ENCODE assay signal across 12 cellular contexts in genomic region chrX:15202458-15203177, GRCh38.
DNase-seq lines count a peak whose midpoint lies in the region; ATAC-seq and TF ChIP-seq lines count a peak whose summit lies in the region.
"Had no signal": no experiment of that assay in that cellular context is flagged by ENCODE, and none has a peak within 500 bp of the region (broad histone marks: within the 10 kb centered on the region; RNA-seq: fewer than 3 reads in every experiment).

No MANE protein-coding gene starts in this region.

- no peak for TF ChIP-seq CTCF in MM.1S (IDR thresholded peaks at IDR 0.05; ENCODE audit: low read length)
- no peak for TF ChIP-seq CTCF in coronary artery (IDR thresholded peaks at IDR 0.05)

- no peaks in the 10 kb centered on the region for H3F3A ChIP-seq in MM.1S (ENCODE audit: insufficient read depth, low read length)

- H3K4me1 ChIP-seq in MM.1S (ENCODE audit: low read length): peaks cover 10% of the 10 kb centered on the region

- H3K27ac ChIP-seq in MM.1S (ENCODE audit: low read length) (no peak overlapping the region), coronary artery (no peak overlapping the region)

- no peaks in the 10 kb centered on the region for H3K9me3 ChIP-seq in MM.1S (replicated peaks; ENCODE audit: insufficient read depth, low read length)

- H3K36me3 ChIP-seq in MM.1S (replicated peaks; ENCODE audit: insufficient read depth, low read length): no peaks in the 10 kb centered on the region

- H3K9ac ChIP-seq in MM.1S (ENCODE audit: low read length): no peak overlapping the region

- H3K9me3 Mint-ChIP-seq in activated T-cell treated with anti-CD3 and anti-CD28 coated beads, Interleukin-2, amount 50 U/mL, for 24 hours: peaks cover 6% of the 10 kb centered on the region
- H3K9me3 Mint-ChIP-seq in activated naive CD8-positive, alpha-beta T cell treated with anti-CD3 and anti-CD28 coated beads for 36 hours: peaks cover 11% of the 10 kb centered on the region

- no peaks in the 10 kb centered on the region for H4K20me1 ChIP-seq in MM.1S (ENCODE audit: insufficient read depth, low read length)

- no peaks in the 10 kb centered on the region for H3K27me3 ChIP-seq in MM.1S (replicated peaks; ENCODE audit: insufficient read depth, low read length)

- no peak overlapping the region for H3K4me3 Mint-ChIP-seq in activated T-cell treated with anti-CD3 and anti-CD28 coated beads, Interleukin-2, amount 50 U/mL, for 24 hours
- H3K4me3 Mint-ChIP-seq in activated naive CD8-positive, alpha-beta T cell treated with anti-CD3 and anti-CD28 coated beads for 36 hours: no peak overlapping the region
- H3K4me3 Mint-ChIP-seq: mesothelial cell of epicardium had no signal

- peaks cover 50% of the 10 kb centered on the region for H3K4me1 Mint-ChIP-seq in activated T-cell treated with anti-CD3 and anti-CD28 coated beads, Interleukin-2, amount 50 U/mL, for 24 hours (ENCODE audit: low read depth)
- peaks cover 24% of the 10 kb centered on the region for H3K4me1 Mint-ChIP-seq in activated naive CD8-positive, alpha-beta T cell treated with anti-CD3 and anti-CD28 coated beads for 36 hours
- H3K4me1 Mint-ChIP-seq: mesothelial cell of epicardium had no signal

- H3K4me2 ChIP-seq in MM.1S (ENCODE audit: low read depth, low read length): no peak overlapping the region

- peaks cover 51% of the 10 kb centered on the region for H3K27me3 Mint-ChIP-seq in activated T-cell treated with anti-CD3 and anti-CD28 coated beads, Interleukin-2, amount 50 U/mL, for 24 hours
- no peaks in the 10 kb centered on the region for H3K27me3 Mint-ChIP-seq in activated naive CD8-positive, alpha-beta T cell treated with anti-CD3 and anti-CD28 coated beads for 36 hours

- no peaks in the 10 kb centered on the region for H3K9me2 ChIP-seq in MM.1S (replicated peaks; ENCODE audit: insufficient read depth, low read length)

- no peaks in the 10 kb centered on the region for H3K36me3 Mint-ChIP-seq in activated T-cell treated with anti-CD3 and anti-CD28 coated beads, Interleukin-2, amount 50 U/mL, for 24 hours (ENCODE audit: low read depth)
- H3K36me3 Mint-ChIP-seq in activated naive CD8-positive, alpha-beta T cell treated with anti-CD3 and anti-CD28 coated beads for 36 hours: peaks cover 6% of the 10 kb centered on the region
- H3K36me3 Mint-ChIP-seq: mesothelial cell of epicardium had no signal

- DNase-seq in activated T-cell treated with anti-CD3 and anti-CD28 coated beads, Interleukin-2, amount 50 U/mL, for 24 hours: no peak
- DNase-seq in activated T-cell treated with anti-CD3 and anti-CD28 coated beads for 4 hours (no peak), pons (ENCODE audit: low spot score) (no peak), MM.1S (no peak), coronary artery (ENCODE audit: low spot score) (no peak)
- no peak for DNase-seq in activated naive CD8-positive, alpha-beta T cell treated with anti-CD3 and anti-CD28 coated beads for 36 hours
- no peak for DNase-seq in stimulated activated naive CD8-positive, alpha-beta T cell treated with anti-CD3 and anti-CD28 coated beads, Interleukin-15, Interleukin-2, amounts not matched to agents 100 U/mL and 50 U/mL, for 24 hours
- DNase-seq: AML-193; Karpas-422; stimulated activated naive CD4-positive, alpha-beta T cell had no signal

- H3K27ac Mint-ChIP-seq in activated T-cell treated with anti-CD3 and anti-CD28 coated beads, Interleukin-2, amount 50 U/mL, for 24 hours: peak overlapping the region; percentile 88
- peak overlapping the region; percentile 1 for H3K27ac Mint-ChIP-seq in activated naive CD8-positive, alpha-beta T cell treated with anti-CD3 and anti-CD28 coated beads for 36 hours
- H3K27ac Mint-ChIP-seq: mesothelial cell of epicardium had no signal

- H2AFZ ChIP-seq in MM.1S (ENCODE audit: low read length): no peak overlapping the region

- ATAC-seq in HG02870 (IDR thresholded peaks at IDR 0.05; ENCODE audit: unreplicated experiment): peak; percentile 33
- peak; percentile 63 for ATAC-seq in stimulated activated naive CD8-positive, alpha-beta T cell treated with anti-CD3 and anti-CD28 coated beads, Interleukin-15, Interleukin-2, amounts not matched to agents 100 U/mL and 50 U/mL, for 24 hours

- H3K79me2 ChIP-seq in MM.1S (ENCODE audit: low read length): no peaks in the 10 kb centered on the region

- H3K4me3 ChIP-seq in MM.1S (ENCODE audit: low read length) (no peak overlapping the region), coronary artery (no peak overlapping the region)
